8 cellular contexts compared by ENCODE assay signal in the genomic region with DNA sequence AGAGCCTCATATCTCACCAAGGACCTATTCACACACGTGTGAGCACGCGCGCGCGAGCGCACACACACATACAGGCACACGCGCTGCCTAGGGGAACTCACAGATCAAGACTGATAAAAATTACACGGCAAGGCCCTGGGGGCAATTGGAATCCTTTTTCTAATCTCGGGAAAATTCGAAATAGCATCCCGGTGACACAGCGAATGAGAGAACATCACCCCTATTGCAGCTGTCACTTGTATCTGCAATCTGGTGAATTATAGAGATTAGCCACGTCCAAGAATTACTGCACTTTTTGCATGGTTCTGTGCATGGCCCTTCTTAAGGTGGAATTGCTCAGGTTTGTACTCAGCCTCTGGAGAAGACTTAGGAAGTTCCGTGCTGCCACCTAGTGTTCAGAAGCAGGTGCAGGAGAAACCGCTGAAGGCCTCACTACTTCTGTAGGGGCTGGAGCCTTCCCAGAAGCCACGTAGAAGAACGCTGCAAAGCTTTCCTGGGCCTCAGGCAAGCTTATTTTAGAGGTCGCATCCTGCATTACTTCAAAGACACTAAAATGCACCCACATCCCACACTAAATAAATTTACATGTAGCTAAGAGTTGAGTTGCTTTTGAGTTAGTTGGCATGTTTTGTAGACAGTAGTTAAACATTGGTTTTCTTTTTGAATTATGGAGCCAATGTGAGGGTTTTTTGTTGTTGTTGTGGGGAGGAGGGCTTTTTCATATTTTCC.
A peak's percentile ranks its signal among the peaks of the same experiment; 100 is the strongest.
DNase-seq lines count a peak whose midpoint lies in the region; ATAC-seq and TF ChIP-seq lines count a peak whose summit lies in the region.

No MANE protein-coding gene starts in this region.

- peak; percentile 89 for TF ChIP-seq CTCF in GM12865 (IDR thresholded peaks at IDR 0.05; ENCODE audit: insufficient read depth, low read depth, low read length, missing control alignments)

- H3K4me2 ChIP-seq in skeletal muscle satellite cell (ENCODE audit: low read length): peak overlapping the region; percentile 21

- H3K9ac ChIP-seq in skeletal muscle satellite cell (ENCODE audit: low read depth, low read length): no peak overlapping the region

- ATAC-seq in HG02852 (IDR thresholded peaks at IDR 0.05; ENCODE audit: unreplicated experiment) (peak; percentile 77), GM21737 (IDR thresholded peaks at IDR 0.05; ENCODE audit: unreplicated experiment) (no peak)

- no peaks in the 10 kb centered on the region for H3K27me3 ChIP-seq in skeletal muscle satellite cell (ENCODE audit: control insufficient read depth, insufficient read depth, low read length)

- H3K9me3 ChIP-seq in skeletal muscle satellite cell (replicated peaks; ENCODE audit: low read length): no peaks in the 10 kb centered on the region

- no peaks in the 10 kb centered on the region for H3K36me3 ChIP-seq in skeletal muscle satellite cell (ENCODE audit: insufficient read depth, low read length)

- peak; percentile 80 for DNase-seq in GM12865 (ENCODE audit: low read depth)
- DNase-seq in NCI-H1436 (lab: John Stamatoyannopoulos, UW): peak; percentile 89
- DNase-seq in SW480 (ENCODE audit: low spot score): peak; percentile 81
- DNase-seq in astrocyte of the hippocampus (ENCODE audit: low read depth, low spot score): peak; percentile 95
- DNase-seq in hippocampal formation (lab: John Stamatoyannopoulos, UW): peak; percentile 72 to 85

- H3K4me3 ChIP-seq in GM12865 (ENCODE audit: low read depth, low read length) (no peak overlapping the region), skeletal muscle satellite cell (ENCODE audit: low read length) (no peak overlapping the region)

- H3K4me1 ChIP-seq in skeletal muscle satellite cell (ENCODE audit: control insufficient read depth, insufficient read depth, low read length): peaks cover 10% of the 10 kb centered on the region
